In genomic region chr6:167509853-167510220, GRCh38 we compare ENCODE assay signal across 27 cellular contexts.
DNase-seq lines count a peak whose midpoint lies in the region; ATAC-seq, FAIRE-seq and TF ChIP-seq lines count a peak whose summit lies in the region.
"Had no signal": no experiment of that assay in that cellular context is flagged by ENCODE, and none has a peak within 500 bp of the region (broad histone marks: within the 10 kb centered on the region; RNA-seq: fewer than 3 reads in every experiment).

No MANE protein-coding gene starts in this region.

- H3K9me2 ChIP-seq in GM23338 (ENCODE audit: insufficient read depth), result no peaks in the 10 kb centered on the region

- H3K9me3 Mint-ChIP-seq in GM23338, result no peaks in the 10 kb centered on the region; the same call in 2 of the 3 replicates
- no peaks in the 10 kb centered on the region for H3K9me3 Mint-ChIP-seq in activated CD4-positive, alpha-beta memory T cell treated with anti-CD3 and anti-CD28 coated beads, Interleukin-2, amount 10 ng/mL, durations not matched to agents 7 days and 5 days
- no peaks in the 10 kb centered on the region for H3K9me3 Mint-ChIP-seq in activated CD4-positive, alpha-beta T cell treated with anti-CD3 and anti-CD28 coated beads for 36 hours (ENCODE audit: low read depth)
- H3K9me3 Mint-ChIP-seq: CD4-positive, alpha-beta T cell; CD8-positive, alpha-beta T cell had no signal

- DNase-seq in GM23338 (ENCODE audit: low spot score) (no peak), H1 (ENCODE audit: low read depth in 1 of 2, low spot score in 2 of 2) (no peak), neuronal stem cell (ENCODE audit: low spot score) (no peak), left ventricle myocardium inferior (no peak)
- DNase-seq in NK-92 treated with Interleukin-12 subunit alpha and Interleukin-12 subunit beta, amount 100 ng/mL, for 24 hours (lab: John Stamatoyannopoulos, UW), result no peak
- DNase-seq in activated CD4-positive, alpha-beta memory T cell treated with anti-CD3 and anti-CD28 coated beads, Interleukin-2, amount 10 ng/mL, durations not matched to agents 7 days and 5 days, result no peak
- DNase-seq in activated CD4-positive, alpha-beta T cell treated with anti-CD3 and anti-CD28 coated beads for 36 hours, result no peak
- DNase-seq: AML-193; Caco-2; Calu3; CD4-positive, alpha-beta T cell; CD8-positive, alpha-beta T cell; DMS 273 treated with DMSO at 0.1 percent for 48 hours; DMS153; DMS53; DMS79; DND-41; EL; GDM1 had no signal

- H3K14ac ChIP-seq in H1 (ENCODE audit: insufficient read length) (no peak overlapping the region), neuronal stem cell (ENCODE audit: low read length) (peak overlapping the region; percentile 58)

- H3K23ac ChIP-seq in H1 (ENCODE audit: insufficient read length) (no peak overlapping the region), neuronal stem cell (ENCODE audit: low read depth, low read length, poor library complexity) (no peak overlapping the region)

- H3F3A ChIP-seq in GM23338 (replicated peaks; ENCODE audit: low read depth), result no peaks in the 10 kb centered on the region

- ATAC-seq in GM23338, result no peak
- no peak for ATAC-seq in activated CD4-positive, alpha-beta T cell treated with anti-CD3 and anti-CD28 coated beads for 36 hours
- ATAC-seq: A549; CD8-positive, alpha-beta T cell; GM12878 had no signal

- H3K9ac ChIP-seq in BLaER1, result no peak overlapping the region
- no peak overlapping the region for H3K9ac ChIP-seq in H1 (replicated peaks in 1 of 4; ENCODE audit: extremely low read depth in 1 of 4, low read depth in 3 of 4, low read length in 3 of 4)
- no peak overlapping the region for H3K9ac ChIP-seq in neuronal stem cell (ENCODE audit: low read depth, low read length, poor library complexity)

- no peak overlapping the region for H2BK120ac ChIP-seq in H1 (replicated peaks; ENCODE audit: low read depth, low read length)
- peak overlapping the region; percentile 4 for H2BK120ac ChIP-seq in neuronal stem cell (ENCODE audit: low read depth, low read length)

- H3K4me3 ChIP-seq in BLaER1 (no peak overlapping the region), GM23338 (no peak overlapping the region), H1 (ENCODE audit: extremely low read depth in 1 of 4, insufficient read depth in 2 of 4, low read depth in 3 of 4, low read length in 4 of 4) (no peak overlapping the region), neuronal stem cell (ENCODE audit: low read length in 2 of 2) (no peak overlapping the region), left ventricle myocardium inferior (no peak overlapping the region)
- H3K4me3 ChIP-seq: A549, GM12878 had no signal

- H3K79me2 ChIP-seq in GM23338 (replicated peaks; ENCODE audit: insufficient read depth) (no peaks in the 10 kb centered on the region), H1 (ENCODE audit: control insufficient read depth in 1 of 2, insufficient read depth in 2 of 2, low read length in 2 of 2) (no peaks in the 10 kb centered on the region)

- TF ChIP-seq RAD21 in H1 (IDR thresholded peaks at IDR 0.05 in 1 of 2, conservative IDR thresholded peaks at IDR 0.05 in 1 of 2; ENCODE audit: low read depth in 2 of 2, low read length in 2 of 2), result no peak

- POLR2A ChIA-PET in H1 (lab: Charles Lee; ENCODE audit: partially characterized antibody), result interaction anchor here (0.6 kb wide), 1 partner anchor 291 kb away, joined by 3 read pairs; no protein-coding TSS in a partner anchor
- POLR2A ChIA-PET in activated CD4-positive, alpha-beta memory T cell treated with anti-CD3 and anti-CD28 coated beads, Interleukin-2, amount 10 ng/mL, durations not matched to agents 7 days and 5 days (lab: Charles Lee), result no interaction called here
- POLR2A ChIA-PET in activated CD4-positive, alpha-beta T cell treated with anti-CD3 and anti-CD28 coated beads for 36 hours (lab: Charles Lee), result no interaction called here

- H3K56ac ChIP-seq in H1 (replicated peaks; ENCODE audit: insufficient read length, low read depth, low read length), result no peak overlapping the region

- no peak overlapping the region; the same call in none of the 2 replicates for H3K18ac ChIP-seq in H1 (ENCODE audit: extremely low read depth, low read length)
- peak overlapping the region; percentile 89 for H3K18ac ChIP-seq in neuronal stem cell (ENCODE audit: low read length)

- FAIRE-seq in H1 (lab: Jason Lieb, UNC), result no peak
- FAIRE-seq: A549, GM12878, GM12892, GM18507 had no signal

- H3K79me1 ChIP-seq in H1 (ENCODE audit: low read depth, low read length) (no peaks in the 10 kb centered on the region), neuronal stem cell (ENCODE audit: low read depth, low read length) (no peaks in the 10 kb centered on the region)

- peaks cover 5% of the 10 kb centered on the region for H3K27me3 Mint-ChIP-seq in GM23338 (ENCODE audit: insufficient read depth, low read depth, poor library complexity)
- H3K27me3 Mint-ChIP-seq in activated CD4-positive, alpha-beta memory T cell treated with anti-CD3 and anti-CD28 coated beads, Interleukin-2, amount 10 ng/mL, durations not matched to agents 7 days and 5 days, result peaks cover 9% of the 10 kb centered on the region
- peaks cover 21% of the 10 kb centered on the region for H3K27me3 Mint-ChIP-seq in activated CD4-positive, alpha-beta T cell treated with anti-CD3 and anti-CD28 coated beads for 36 hours

- WGBS in H1 (ENCODE audit: extremely low coverage in 1 of 2, insufficient coverage in 1 of 2, insufficient read length in 1 of 2, insufficient replicate concordance in 2 of 2, low coverage in 1 of 2, low lambda C conversion rate in 2 of 2, missing lambda C conversion rate in 1 of 2), 2 experiments, result 84% methylated on average over 10 of the region's 10 CpGs; no CpG with 5 or more reads in 1 of the 2 experiments
- WGBS in neuronal stem cell (ENCODE audit: extremely low coverage in 2 of 2, insufficient read length in 2 of 2, insufficient replicate concordance in 1 of 2), 2 donors, result no CpG with 5 or more reads among the region's 10 CpGs

- H2AK5ac ChIP-seq in H1 (ENCODE audit: low read depth, low read length) (no peak overlapping the region), neuronal stem cell (ENCODE audit: low read depth, low read length) (peak overlapping the region; percentile 85)

- H3K36me3 Mint-ChIP-seq in GM23338 (ENCODE audit: low read depth), result no peaks in the 10 kb centered on the region
- H3K36me3 Mint-ChIP-seq in activated CD4-positive, alpha-beta memory T cell treated with anti-CD3 and anti-CD28 coated beads, Interleukin-2, amount 10 ng/mL, durations not matched to agents 7 days and 5 days (ENCODE audit: low read depth), result no peaks in the 10 kb centered on the region
- no peaks in the 10 kb centered on the region for H3K36me3 Mint-ChIP-seq in activated CD4-positive, alpha-beta T cell treated with anti-CD3 and anti-CD28 coated beads for 36 hours (ENCODE audit: low read depth)
- H3K36me3 Mint-ChIP-seq: CD8-positive, alpha-beta T cell had no signal

- no peak overlapping the region for H4K5ac ChIP-seq in H1 (ENCODE audit: insufficient read length, low read depth, low read length)

- H2BK5ac ChIP-seq in H1 (ENCODE audit: low read depth, low read length) (peak overlapping the region; percentile 81; the same call in 1 of the 2 replicates), neuronal stem cell (ENCODE audit: low read length) (peak overlapping the region; percentile 19)

- no peak overlapping the region for H3K27ac Mint-ChIP-seq in GM23338
- no peak overlapping the region for H3K27ac Mint-ChIP-seq in activated CD4-positive, alpha-beta memory T cell treated with anti-CD3 and anti-CD28 coated beads, Interleukin-2, amount 10 ng/mL, durations not matched to agents 7 days and 5 days
- no peak overlapping the region for H3K27ac Mint-ChIP-seq in activated CD4-positive, alpha-beta T cell treated with anti-CD3 and anti-CD28 coated beads for 36 hours
- H3K27ac Mint-ChIP-seq: B cell; CD4-positive, alpha-beta T cell; CD8-positive, alpha-beta T cell had no signal

- H4K20me1 ChIP-seq in BLaER1 (no peaks in the 10 kb centered on the region), GM23338 (replicated peaks; ENCODE audit: insufficient read depth) (no peaks in the 10 kb centered on the region), H1 (replicated peaks in 1 of 2; ENCODE audit: control insufficient read depth in 1 of 2, insufficient read depth in 2 of 2, low read length in 2 of 2) (no peaks in the 10 kb centered on the region)

- H2BK20ac ChIP-seq in H1 (ENCODE audit: low read length), result peak overlapping the region; percentile 98; the same call in 1 of the 2 replicates

- peak overlapping the region; percentile 72; the same call in 1 of the 2 replicates for H2AFZ ChIP-seq in GM23338
- no peak overlapping the region for H2AFZ ChIP-seq in H1 (ENCODE audit: low read length)
- no peak overlapping the region for H2AFZ ChIP-seq in neuronal stem cell (ENCODE audit: low read length)

- H3K4ac ChIP-seq in H1 (replicated peaks; ENCODE audit: insufficient read length, low read depth, low read length) (no peak overlapping the region), neuronal stem cell (ENCODE audit: low read length) (peak overlapping the region; percentile 10)

- no peak for TF ChIP-seq EP300 in H1 (IDR thresholded peaks at IDR 0.05; ENCODE audit: borderline replicate concordance in 1 of 2, low read depth in 2 of 2, low read length in 2 of 2)

- H4K8ac ChIP-seq in H1 (ENCODE audit: extremely low read depth, insufficient read depth, low read length) (no peak overlapping the region), neuronal stem cell (ENCODE audit: low read depth, low read length) (no peak overlapping the region)

- peaks cover 3% of the 10 kb centered on the region; the same call in 1 of the 3 replicates for H3K4me1 Mint-ChIP-seq in GM23338
- no peaks in the 10 kb centered on the region for H3K4me1 Mint-ChIP-seq in activated CD4-positive, alpha-beta memory T cell treated with anti-CD3 and anti-CD28 coated beads, Interleukin-2, amount 10 ng/mL, durations not matched to agents 7 days and 5 days
- no peaks in the 10 kb centered on the region for H3K4me1 Mint-ChIP-seq in activated CD4-positive, alpha-beta T cell treated with anti-CD3 and anti-CD28 coated beads for 36 hours
- H3K4me1 Mint-ChIP-seq: B cell had no signal

- H3K27me3 ChIP-seq in BLaER1 (no peaks in the 10 kb centered on the region), GM23338 (ENCODE audit: insufficient read depth) (no peaks in the 10 kb centered on the region), H1 (replicated peaks in 1 of 4; ENCODE audit: control insufficient read depth in 3 of 4, extremely low read depth in 1 of 4, insufficient read depth in 3 of 4, low read length in 3 of 4) (no peaks in the 10 kb centered on the region), neuronal stem cell (ENCODE audit: control insufficient read depth in 3 of 3, insufficient read depth in 3 of 3, low read depth in 1 of 3, low read length in 3 of 3) (no peaks in the 10 kb centered on the region), left ventricle myocardium inferior (ENCODE audit: low read depth) (peaks cover 19% of the 10 kb centered on the region)

- no peak overlapping the region for H3K4me3 Mint-ChIP-seq in GM23338
- H3K4me3 Mint-ChIP-seq in activated CD4-positive, alpha-beta memory T cell treated with anti-CD3 and anti-CD28 coated beads, Interleukin-2, amount 10 ng/mL, durations not matched to agents 7 days and 5 days, result no peak overlapping the region
- no peak overlapping the region for H3K4me3 Mint-ChIP-seq in activated CD4-positive, alpha-beta T cell treated with anti-CD3 and anti-CD28 coated beads for 36 hours
- H3K4me3 Mint-ChIP-seq: B cell; CD4-positive, alpha-beta T cell; CD8-positive, alpha-beta T cell had no signal

- H3K4me2 ChIP-seq in BLaER1 (peak overlapping the region; percentile 81), GM23338 (no peak overlapping the region), H1 (ENCODE audit: insufficient read depth in 1 of 2, low read depth in 2 of 2, low read length in 2 of 2) (no peak overlapping the region), neuronal stem cell (ENCODE audit: insufficient read depth, low read length, poor library complexity, severe bottlenecking) (no peak overlapping the region)
- H3K4me2 ChIP-seq: A549 had no signal

- CTCF ChIA-PET in H1 (lab: Charles Lee; ENCODE audit: partially characterized antibody), result no interaction called here
- CTCF ChIA-PET in activated CD4-positive, alpha-beta memory T cell treated with anti-CD3 and anti-CD28 coated beads, Interleukin-2, amount 10 ng/mL, durations not matched to agents 7 days and 5 days (lab: Charles Lee), result no interaction called here
- CTCF ChIA-PET in activated CD4-positive, alpha-beta T cell treated with anti-CD3 and anti-CD28 coated beads for 36 hours (lab: Charles Lee), result no interaction called here

- H3K23me2 ChIP-seq in H1 (ENCODE audit: low read depth, low read length), result peaks cover 4% of the 10 kb centered on the region; the same call in 1 of the 2 replicates

- H2BK12ac ChIP-seq in H1 (ENCODE audit: low read depth, low read length), result peak overlapping the region; percentile 81; the same call in 1 of the 2 replicates
- peak overlapping the region; percentile 30 for H2BK12ac ChIP-seq in neuronal stem cell (ENCODE audit: low read length)

- H3K36me3 ChIP-seq in BLaER1 (no peaks in the 10 kb centered on the region), GM23338 (ENCODE audit: insufficient read depth) (no peaks in the 10 kb centered on the region), H1 (ENCODE audit: control insufficient read depth in 2 of 4, insufficient read depth in 4 of 4, low read length in 3 of 4) (no peaks in the 10 kb centered on the region), neuronal stem cell (replicated peaks in 1 of 2; ENCODE audit: control insufficient read depth in 2 of 2, insufficient read depth in 2 of 2, low read length in 2 of 2) (no peaks in the 10 kb centered on the region), left ventricle myocardium inferior (no peaks in the 10 kb centered on the region)

- H2BK15ac ChIP-seq in H1 (ENCODE audit: low read length) (no peak overlapping the region; the same call in 1 of the 2 replicates), neuronal stem cell (ENCODE audit: low read length) (peak overlapping the region; percentile 47)

- no peak for TF ChIP-seq POLR2A in H1 (IDR thresholded peaks at IDR 0.05; ENCODE audit: control extremely low read depth in 1 of 2, low read depth in 2 of 2, low read length in 2 of 2)

- H3K27ac ChIP-seq in BLaER1 (no peak overlapping the region), GM23338 (ENCODE audit: low read depth) (no peak overlapping the region), H1 (ENCODE audit: low read depth, low read length) (no peak overlapping the region), neuronal stem cell (replicated peaks; ENCODE audit: low read length) (no peak overlapping the region), left ventricle myocardium inferior (replicated peaks) (no peak overlapping the region)
- H3K27ac ChIP-seq: 22Rv1, A549, C4-2B had no signal

- H4K91ac ChIP-seq in H1 (replicated peaks; ENCODE audit: insufficient read length, low read length), result no peak overlapping the region
- H4K91ac ChIP-seq in neuronal stem cell (ENCODE audit: low read depth, low read length, poor library complexity), result no peak overlapping the region

- no peak for TF ChIP-seq CTCF in GM23338 (conservative IDR thresholded peaks at IDR 0.05; ENCODE audit: low read depth in 2 of 2)
- TF ChIP-seq CTCF in H1 (IDR thresholded peaks at IDR 0.05; ENCODE audit: control extremely low read depth in 1 of 3, insufficient read depth in 1 of 3, low read depth in 1 of 3, low read length in 3 of 3), result no peak
- TF ChIP-seq CTCF in left ventricle myocardium inferior (IDR thresholded peaks at IDR 0.05; ENCODE audit: borderline replicate concordance), result no peak

- intact Hi-C loops in activated CD4-positive, alpha-beta T cell treated with anti-CD3 and anti-CD28 coated beads for 36 hours (cut with DNase I, micrococcal nuclease), result no loop called here
- intact Hi-C loops in left ventricle myocardium inferior (cut with micrococcal nuclease), result no loop called here

- H3K4me1 ChIP-seq in BLaER1 (peaks cover 81% of the 10 kb centered on the region), GM23338 (ENCODE audit: insufficient read depth) (no peaks in the 10 kb centered on the region), H1 (replicated peaks in 1 of 4; ENCODE audit: control insufficient read depth in 3 of 4, insufficient read depth in 4 of 4, low read length in 3 of 4) (peaks cover 0 to 11% (median 0%) of the 10 kb centered on the region in 4 experiments; a peak in 2 of 7 replicates), neuronal stem cell (ENCODE audit: control insufficient read depth in 2 of 2, insufficient read depth in 1 of 2, low read depth in 1 of 2, low read length in 2 of 2) (peaks cover 1 to 3% of the 10 kb centered on the region in 2 donors), left ventricle myocardium inferior (peaks cover 10% of the 10 kb centered on the region)
- H3K4me1 ChIP-seq: A549 had no signal

- H3K9me3 ChIP-seq in BLaER1 (no peaks in the 10 kb centered on the region), H1 (ENCODE audit: insufficient read depth in 2 of 2, low read depth in 1 of 2, low read length in 1 of 2) (no peaks in the 10 kb centered on the region), neuronal stem cell (replicated peaks in 1 of 2; ENCODE audit: control insufficient read depth in 2 of 2, insufficient read depth in 1 of 2, low read depth in 1 of 2, low read length in 2 of 2) (no peaks in the 10 kb centered on the region), left ventricle myocardium inferior (replicated peaks) (no peaks in the 10 kb centered on the region)
- H3K9me3 ChIP-seq: A549, Caco-2 had no signal
